Comparison of ENCODE assay signal across 27 cellular contexts in genomic region chr19:32230441-32230840, GRCh38.
"Had no signal": no experiment of that assay in that cellular context is flagged by ENCODE, and none has a peak within 500 bp of the region (broad histone marks: within the 10 kb centered on the region; RNA-seq: fewer than 3 reads in every experiment).

No MANE protein-coding gene starts in this region.

- H3K27ac Mint-ChIP-seq: naive thymus-derived CD4-positive, alpha-beta T cell; natural killer cell; nephron; neural progenitor cell; stimulated activated effector memory CD8-positive, alpha-beta T cell treated with anti-CD3 and anti-CD28 coated beads, Interleukin-12 subunit alpha, Interleukin-12 subunit beta, amount 100 ng/mL, for 72 hours; stimulated activated naive B cell treated with anti-CD40 and anti-IgM and Interleukin-4, amounts not matched to agents 10 μg/mL and 1 μg/mL and 100 μg/mL, for 72 hours; stimulated activated naive CD8-positive, alpha-beta T cell treated with anti-CD3 and anti-CD28 coated beads, Interleukin-15, Interleukin-2, amounts not matched to agents 100 ng/mL and 50 ng/mL, for 24 hours had no signal

- H3K27me3 ChIP-seq: thyroid gland, tibial nerve, upper lobe of left lung, vagina had no signal

- H3K4me3 ChIP-seq: neural progenitor cell, pancreas, prostate gland, right lobe of liver, sigmoid colon, stomach, thoracic aorta, thyroid gland, tibial nerve, upper lobe of left lung, vagina had no signal

- H2AFZ ChIP-seq: neural progenitor cell had no signal

- H3K4me1 ChIP-seq: neural progenitor cell, pancreas, prostate gland, right lobe of liver, sigmoid colon, stomach, thyroid gland, tibial nerve, upper lobe of left lung, vagina had no signal

- H3K4me2 ChIP-seq: neural progenitor cell had no signal

- DNase-seq: naive thymus-derived CD4-positive, alpha-beta T cell; natural killer cell; nucleus accumbens; pancreas; retina; right cardiac atrium; right lobe of liver; sigmoid colon; small intestine; stimulated activated CD4-positive, alpha-beta T cell treated with anti-CD3 and anti-CD28 coated beads, Interleukin-2, amount 100 ng/mL, for 24 hours; stimulated activated CD4-positive, alpha-beta T cell treated with anti-CD3 and anti-CD28 coated beads, Interleukin-2, amount 100 ng/mL, for 48 hours; stimulated activated CD4-positive, alpha-beta T cell treated with anti-CD3 and anti-CD28 coated beads, Interleukin-4, amount 100 ng/mL, for 24 hours; stimulated activated naive B cell treated with anti-CD40 and anti-IgM and Interleukin-4, amounts not matched to agents 10 μg/mL and 1 μg/mL and 100 μg/mL, for 72 hours; stimulated activated naive CD4-positive, alpha-beta T cell treated with Interleukin-2 at 50 U/mL for 16 hours; stomach; thyroid gland; trophoblast cell; upper lobe of left lung had no signal

- H3K9me3 ChIP-seq: neutrophil, pancreas, prostate gland, right lobe of liver, sigmoid colon, stomach, thoracic aorta, thyroid gland, tibial nerve, upper lobe of left lung, vagina had no signal

- H3K36me3 ChIP-seq: neural progenitor cell, neutrophil, pancreas, prostate gland, right lobe of liver, sigmoid colon, stomach, thoracic aorta, thyroid gland, tibial nerve, upper lobe of left lung, vagina had no signal

- H3K4me3 Mint-ChIP-seq: naive thymus-derived CD4-positive, alpha-beta T cell; natural killer cell; nephron; neural progenitor cell; stimulated activated effector memory CD8-positive, alpha-beta T cell treated with anti-CD3 and anti-CD28 coated beads, Interleukin-12 subunit alpha, Interleukin-12 subunit beta, amount 100 ng/mL, for 72 hours; stimulated activated naive B cell treated with anti-CD40 and anti-IgM and Interleukin-4, amounts not matched to agents 10 μg/mL and 1 μg/mL and 100 μg/mL, for 72 hours; stimulated activated naive CD8-positive, alpha-beta T cell treated with anti-CD3 and anti-CD28 coated beads, Interleukin-15, Interleukin-2, amounts not matched to agents 100 ng/mL and 50 ng/mL, for 24 hours had no signal

- H3K9ac ChIP-seq: neural progenitor cell had no signal

- H3K27ac ChIP-seq: neural progenitor cell, neutrophil, pancreas, prostate gland, right lobe of liver, sigmoid colon, stomach, thoracic aorta, thyroid gland, tibial nerve, upper lobe of left lung, vagina had no signal

- H3K9me3 Mint-ChIP-seq: naive thymus-derived CD4-positive, alpha-beta T cell; natural killer cell; nephron; neural progenitor cell; stimulated activated effector memory CD8-positive, alpha-beta T cell treated with anti-CD3 and anti-CD28 coated beads, Interleukin-12 subunit alpha, Interleukin-12 subunit beta, amount 100 ng/mL, for 72 hours; stimulated activated naive B cell treated with anti-CD40 and anti-IgM and Interleukin-4, amounts not matched to agents 10 μg/mL and 1 μg/mL and 100 μg/mL, for 72 hours; stimulated activated naive CD8-positive, alpha-beta T cell treated with anti-CD3 and anti-CD28 coated beads, Interleukin-15, Interleukin-2, amounts not matched to agents 100 ng/mL and 50 ng/mL, for 24 hours had no signal

- H3K36me3 Mint-ChIP-seq: naive thymus-derived CD4-positive, alpha-beta T cell; natural killer cell; neural progenitor cell; stimulated activated effector memory CD8-positive, alpha-beta T cell treated with anti-CD3 and anti-CD28 coated beads, Interleukin-12 subunit alpha, Interleukin-12 subunit beta, amount 100 ng/mL, for 72 hours; stimulated activated naive B cell treated with anti-CD40 and anti-IgM and Interleukin-4, amounts not matched to agents 10 μg/mL and 1 μg/mL and 100 μg/mL, for 72 hours had no signal

- H3K4me1 Mint-ChIP-seq: naive thymus-derived CD4-positive, alpha-beta T cell; natural killer cell; neural progenitor cell; stimulated activated effector memory CD8-positive, alpha-beta T cell treated with anti-CD3 and anti-CD28 coated beads, Interleukin-12 subunit alpha, Interleukin-12 subunit beta, amount 100 ng/mL, for 72 hours; stimulated activated naive B cell treated with anti-CD40 and anti-IgM and Interleukin-4, amounts not matched to agents 10 μg/mL and 1 μg/mL and 100 μg/mL, for 72 hours had no signal

- ATAC-seq: naive thymus-derived CD4-positive, alpha-beta T cell; natural killer cell; pancreas; right cardiac atrium; right lobe of liver; stimulated activated effector memory CD8-positive, alpha-beta T cell treated with anti-CD3 and anti-CD28 coated beads, Interleukin-12 subunit alpha, Interleukin-12 subunit beta, amount 100 ng/mL, for 72 hours; stimulated activated naive B cell treated with anti-CD40 and anti-IgM and Interleukin-4, amounts not matched to agents 10 μg/mL and 1 μg/mL and 100 μg/mL, for 72 hours had no signal
